25 cellular contexts compared by ENCODE assay signal in genomic region chr2:30820381-30821055, GRCh38. TPM values are rescaled to one million over a fixed set of nuclear protein-coding genes. Genes with fewer than 3 reads are reported as not detected.
DNase-seq lines count a peak whose midpoint lies in the region; ATAC-seq, FAIRE-seq and TF ChIP-seq lines count a peak whose summit lies in the region.
"Had no signal": no experiment of that assay in that cellular context is flagged by ENCODE, and none has a peak within 500 bp of the region (broad histone marks: within the 10 kb centered on the region; RNA-seq: fewer than 3 reads in every experiment).

No MANE protein-coding gene starts in this region.

- no peak for DNase-seq in WTC11 (ENCODE audit: low spot score)
- no peak for DNase-seq in frontal cortex (ENCODE audit: low spot score in 2 of 2)
- DNase-seq in neural progenitor cell (ENCODE audit: low spot score), result no peak
- DNase-seq in stimulated activated CD4-positive, alpha-beta T cell treated with anti-CD3 and anti-CD28 coated beads, Interleukin-2, amount 100 ng/mL, for 24 hours, result no peak
- no peak for DNase-seq in SK-N-DZ (ENCODE audit: low spot score)
- DNase-seq: CD8-positive, alpha-beta memory T cell; H7; HFFc6; MM.1S; NCI-H1092; NCI-H1436 treated with DMSO at 0.1 percent for 48 hours; NCI-H2029; NCI-H2227 treated with DMSO at 0.1 percent for 48 hours; NCI-H510A; SHP77 treated with DMSO at 0.1 percent for 48 hours had no signal

- no peak for TF ChIP-seq CTCF in WTC11 (IDR thresholded peaks at IDR 0.05)
- TF ChIP-seq CTCF in neural progenitor cell (IDR thresholded peaks at IDR 0.05), result no peak

- H3K36me3 ChIP-seq in neural progenitor cell, result no peaks in the 10 kb centered on the region

- no peaks in the 10 kb centered on the region for H3K79me2 ChIP-seq in neural progenitor cell (ENCODE audit: low read depth)

- H3F3A ChIP-seq in neural progenitor cell (ENCODE audit: low read depth), result no peaks in the 10 kb centered on the region

- H3K9me3 ChIP-seq in neural progenitor cell (ENCODE audit: low read depth), result no peaks in the 10 kb centered on the region

- FAIRE-seq in frontal cortex (lab: Jason Lieb, UNC), result peak; percentile 37
- FAIRE-seq: G401.6, GM12892, GM18507, K562 had no signal

- peak overlapping the region; percentile 28 for H2AFZ ChIP-seq in neural progenitor cell (replicated peaks)

- POLR2A ChIA-PET in WTC11 (lab: Charles Lee), result no interaction called here

- H3K27me3 Mint-ChIP-seq in WTC11 (ENCODE audit: low read depth) (no peaks in the 10 kb centered on the region; the same call in 1 of the 2 replicates), neural progenitor cell (ENCODE audit: insufficient read depth, low read depth) (peaks cover 7% of the 10 kb centered on the region)

- no peaks in the 10 kb centered on the region for H4K20me1 ChIP-seq in neural progenitor cell (ENCODE audit: low read depth)

- H3K4me3 ChIP-seq in neural progenitor cell, result no peak overlapping the region
- H3K4me3 ChIP-seq: K562 had no signal

- H3K9me3 Mint-ChIP-seq in WTC11 (peaks cover 6% of the 10 kb centered on the region; the same call in 1 of the 2 replicates), neural progenitor cell (peaks cover 3% of the 10 kb centered on the region)

- no peak overlapping the region for H3K27ac ChIP-seq in neural progenitor cell
- H3K27ac ChIP-seq: RWPE1 had no signal

- peaks cover 4% of the 10 kb centered on the region for H3K4me1 ChIP-seq in neural progenitor cell

- H3K4me3 Mint-ChIP-seq in WTC11 (no peak overlapping the region), neural progenitor cell (no peak overlapping the region)
- H3K4me3 Mint-ChIP-seq: HFFc6 had no signal

- H3K36me3 Mint-ChIP-seq in WTC11 (no peaks in the 10 kb centered on the region; the same call in 1 of the 2 replicates), neural progenitor cell (no peaks in the 10 kb centered on the region)

- no peak overlapping the region for H3K9ac ChIP-seq in neural progenitor cell

- CTCF ChIA-PET in WTC11 (lab: Charles Lee), result interaction anchor here (1.0 to 1.3 kb wide), 3 partner anchors 13 to 218 kb away, joined by 3 to 4 read pairs (median 4); partner anchors contain the start of gene CAPN13

- ATAC-seq in WTC11 (peak; percentile 38), GM21390 (IDR thresholded peaks at IDR 0.05; ENCODE audit: unreplicated experiment) (no peak), GM18519 (IDR thresholded peaks at IDR 0.05; ENCODE audit: low FRiP score, unreplicated experiment) (no peak)
- ATAC-seq: K562, SK-N-SH treated with all-trans-retinoic acid at 6 μM for 48 hours had no signal

- no peak overlapping the region for H3K4me2 ChIP-seq in neural progenitor cell

- H3K27me3 ChIP-seq in neural progenitor cell, result no peaks in the 10 kb centered on the region

- peaks cover 16% of the 10 kb centered on the region for H3K4me1 Mint-ChIP-seq in WTC11
- H3K4me1 Mint-ChIP-seq in neural progenitor cell, result no peaks in the 10 kb centered on the region
- H3K4me1 Mint-ChIP-seq: CD8-positive, alpha-beta memory T cell had no signal

- no peak overlapping the region for H3K27ac Mint-ChIP-seq in WTC11
- H3K27ac Mint-ChIP-seq in neural progenitor cell, result no peak overlapping the region
- H3K27ac Mint-ChIP-seq: CD8-positive, alpha-beta memory T cell; HFFc6 had no signal

TF ChIP-seq in WTC11, 78 proteins besides CTCF, POLR2A, EP300 and RAD21 (continues in another document):
- TF ChIP-seq RELA (CRISPR knock-in tag; IDR thresholded peaks at IDR 0.05; ENCODE audit: borderline replicate concordance) (no peak), IRF1 (CRISPR knock-in tag; IDR thresholded peaks at IDR 0.05) (no peak), PRRX2 (CRISPR knock-in tag; IDR thresholded peaks at IDR 0.05) (no peak), FOXJ3 (CRISPR knock-in tag; IDR thresholded peaks at IDR 0.05; ENCODE audit: borderline replicate concordance) (no peak), RORB (CRISPR knock-in tag; IDR thresholded peaks at IDR 0.05) (no peak), ZNF263 (CRISPR knock-in tag; IDR thresholded peaks at IDR 0.05; ENCODE audit: low read depth) (no peak), ERG (CRISPR knock-in tag; IDR thresholded peaks at IDR 0.05) (no peak), MXD4 (CRISPR knock-in tag; IDR thresholded peaks at IDR 0.05; ENCODE audit: borderline replicate concordance) (no peak), ESRRA (CRISPR knock-in tag; IDR thresholded peaks at IDR 0.05; ENCODE audit: borderline replicate concordance) (no peak), NR3C1 (CRISPR knock-in tag; conservative IDR thresholded peaks at IDR 0.05; ENCODE audit: low read depth) (no peak)
- TF ChIP-seq, protein P1, sequence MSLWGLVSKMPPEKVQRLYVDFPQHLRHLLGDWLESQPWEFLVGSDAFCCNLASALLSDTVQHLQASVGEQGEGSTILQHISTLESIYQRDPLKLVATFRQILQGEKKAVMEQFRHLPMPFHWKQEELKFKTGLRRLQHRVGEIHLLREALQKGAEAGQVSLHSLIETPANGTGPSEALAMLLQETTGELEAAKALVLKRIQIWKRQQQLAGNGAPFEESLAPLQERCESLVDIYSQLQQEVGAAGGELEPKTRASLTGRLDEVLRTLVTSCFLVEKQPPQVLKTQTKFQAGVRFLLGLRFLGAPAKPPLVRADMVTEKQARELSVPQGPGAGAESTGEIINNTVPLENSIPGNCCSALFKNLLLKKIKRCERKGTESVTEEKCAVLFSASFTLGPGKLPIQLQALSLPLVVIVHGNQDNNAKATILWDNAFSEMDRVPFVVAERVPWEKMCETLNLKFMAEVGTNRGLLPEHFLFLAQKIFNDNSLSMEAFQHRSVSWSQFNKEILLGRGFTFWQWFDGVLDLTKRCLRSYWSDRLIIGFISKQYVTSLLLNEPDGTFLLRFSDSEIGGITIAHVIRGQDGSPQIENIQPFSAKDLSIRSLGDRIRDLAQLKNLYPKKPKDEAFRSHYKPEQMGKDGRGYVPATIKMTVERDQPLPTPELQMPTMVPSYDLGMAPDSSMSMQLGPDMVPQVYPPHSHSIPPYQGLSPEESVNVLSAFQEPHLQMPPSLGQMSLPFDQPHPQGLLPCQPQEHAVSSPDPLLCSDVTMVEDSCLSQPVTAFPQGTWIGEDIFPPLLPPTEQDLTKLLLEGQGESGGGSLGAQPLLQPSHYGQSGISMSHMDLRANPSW (CRISPR knock-in tag; conservative IDR thresholded peaks at IDR 0.05; ENCODE audit: low read depth), result no peak
- TF ChIP-seq, protein P2, sequence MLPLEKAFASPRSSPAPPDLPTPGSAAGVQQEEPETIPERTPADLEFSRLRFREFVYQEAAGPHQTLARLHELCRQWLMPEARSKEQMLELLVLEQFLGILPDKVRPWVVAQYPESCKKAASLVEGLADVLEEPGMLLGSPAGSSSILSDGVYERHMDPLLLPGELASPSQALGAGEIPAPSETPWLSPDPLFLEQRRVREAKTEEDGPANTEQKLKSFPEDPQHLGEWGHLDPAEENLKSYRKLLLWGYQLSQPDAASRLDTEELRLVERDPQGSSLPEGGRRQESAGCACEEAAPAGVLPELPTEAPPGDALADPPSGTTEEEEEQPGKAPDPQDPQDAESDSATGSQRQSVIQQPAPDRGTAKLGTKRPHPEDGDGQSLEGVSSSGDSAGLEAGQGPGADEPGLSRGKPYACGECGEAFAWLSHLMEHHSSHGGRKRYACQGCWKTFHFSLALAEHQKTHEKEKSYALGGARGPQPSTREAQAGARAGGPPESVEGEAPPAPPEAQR (CRISPR knock-in tag; IDR thresholded peaks at IDR 0.05), result no peak
- TF ChIP-seq, protein P3, sequence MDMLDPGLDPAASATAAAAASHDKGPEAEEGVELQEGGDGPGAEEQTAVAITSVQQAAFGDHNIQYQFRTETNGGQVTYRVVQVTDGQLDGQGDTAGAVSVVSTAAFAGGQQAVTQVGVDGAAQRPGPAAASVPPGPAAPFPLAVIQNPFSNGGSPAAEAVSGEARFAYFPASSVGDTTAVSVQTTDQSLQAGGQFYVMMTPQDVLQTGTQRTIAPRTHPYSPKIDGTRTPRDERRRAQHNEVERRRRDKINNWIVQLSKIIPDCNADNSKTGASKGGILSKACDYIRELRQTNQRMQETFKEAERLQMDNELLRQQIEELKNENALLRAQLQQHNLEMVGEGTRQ (CRISPR knock-in tag; IDR thresholded peaks at IDR 0.05), result no peak

RNA-seq across cellular contexts. Expression of gene CAPN13, which starts 13.3 kb away (rescaled TPM):
- total RNA-seq in WTC11 (2021), result 1.7 to 2.4 TPM (median 2.0 TPM) in 3 replicates
- not detected for total RNA-seq in frontal cortex
- total RNA-seq in neural progenitor cell (ENCODE audit: low replicate concordance), result 0.25 TPM in 1 of 2 replicates, not detected in the other
- not detected in 2 replicates for polyA plus RNA-seq in SK-N-DZ (2014; cell fraction: cytosol; rRNA removed)
- polyA plus RNA-seq in SK-N-DZ (2014; cell fraction: nucleus; rRNA removed), result not detected in 2 replicates
- total RNA-seq: CD8-positive, alpha-beta memory T cell; Daoy; HFFc6; K562; LHCN-M2 had no signal
- polyA plus RNA-seq: CD8-positive, alpha-beta memory T cell; K562 had no signal
